8 cellular contexts compared by ENCODE assay signal in genomic region chr16:2980227-2981176, GRCh38. TPM values are rescaled to one million over a fixed set of nuclear protein-coding genes. Genes with fewer than 3 reads are reported as not detected.
DNase-seq lines count a peak whose midpoint lies in the region; ATAC-seq and TF ChIP-seq lines count a peak whose summit lies in the region.

Gene PKMYT1 (minus strand): TSS chr16:2980446. CDS start chr16:2979657, 789 bp downstream.

- H3K4me1 ChIP-seq in NT2/D1 (ENCODE audit: insufficient read depth, insufficient read length) (peaks cover 14% of the 10 kb centered on the region), endodermal cell (ENCODE audit: control insufficient read depth, insufficient read depth, low read length) (peaks cover 3% of the 10 kb centered on the region)

- peaks cover 25% of the 10 kb centered on the region for H3K4me1 Mint-ChIP-seq in endodermal cell

- H3K4me3 Mint-ChIP-seq in endodermal cell: peak within 1 kb of the TSS; percentile 77

- H3K9me3 Mint-ChIP-seq in endodermal cell: no peaks in the 10 kb centered on the region

- H3K27me3 ChIP-seq in NT2/D1 (ENCODE audit: insufficient read depth, insufficient read length) (no peaks in the 10 kb centered on the region), endodermal cell (ENCODE audit: control insufficient read depth, insufficient read depth, low read length, poor library complexity, severe bottlenecking) (no peaks in the 10 kb centered on the region)

- peaks cover 6% of the 10 kb centered on the region for H3K36me3 Mint-ChIP-seq in endodermal cell (ENCODE audit: low read depth)

- peak within 1 kb of the TSS; percentile 29 for H3K27ac ChIP-seq in endodermal cell (ENCODE audit: low read depth, low read length)

- no peak for TF ChIP-seq CTCF in endodermal cell (conservative IDR thresholded peaks at IDR 0.05)

- ATAC-seq in GM19468 (IDR thresholded peaks at IDR 0.05; ENCODE audit: extremely low read depth, unreplicated experiment): peak; percentile 72

- H3K9me3 ChIP-seq in NT2/D1 (ENCODE audit: insufficient read depth, low read length) (no peaks in the 10 kb centered on the region), endodermal cell (ENCODE audit: control insufficient read depth, low read length) (no peaks in the 10 kb centered on the region)

- H3K27ac Mint-ChIP-seq in endodermal cell: peak within 1 kb of the TSS; percentile 93

- WGBS in endodermal cell (ENCODE audit: insufficient coverage in 1 of 2, insufficient read length in 1 of 2), 2 experiments: 4 to 11% methylated on average over 45 to 91 of the region's 91 CpGs

- peaks cover 39% of the 10 kb centered on the region for H3K36me3 ChIP-seq in NT2/D1 (ENCODE audit: insufficient read depth, insufficient read length, low read length)
- H3K36me3 ChIP-seq in endodermal cell (ENCODE audit: control insufficient read depth, insufficient read depth, low read length): peaks cover 24% of the 10 kb centered on the region

- H3K9ac ChIP-seq in NT2/D1 (ENCODE audit: insufficient read length, low read depth) (peak within 1 kb of the TSS; percentile 100), endodermal cell (ENCODE audit: extremely low read depth, low read length, poor library complexity, severe bottlenecking) (peak within 1 kb of the TSS; percentile 67)

- DNase-seq in COLO668 (lab: John Stamatoyannopoulos, UW; ENCODE audit: unreplicated experiment) (peak; percentile 94), HS-27A (ENCODE audit: low read depth) (peak; percentile 47), NT2/D1 (ENCODE audit: low read depth, low spot score) (peak; percentile 76), endodermal cell (peak; percentile 95), mesenteric fat pad (ENCODE audit: low spot score) (peak; percentile 98)
- DNase-seq in activated CD8-positive, alpha-beta memory T cell treated with anti-CD3 and anti-CD28 coated beads, Interleukin-2, amount 50 U/mL, for 1 hour (ENCODE audit: extremely low read depth): peak; percentile 73
- peak; percentile 82 for DNase-seq in stimulated activated CD8-positive, alpha-beta memory T cell treated with anti-CD3 and anti-CD28 coated beads, Interleukin-15, amount 100 ng/mL, for 1 hour (ENCODE audit: low read depth)

- no peaks in the 10 kb centered on the region for H3K27me3 Mint-ChIP-seq in endodermal cell (ENCODE audit: insufficient read depth)

- peak within 1 kb of the TSS; percentile 95 for H3K4me3 ChIP-seq in NT2/D1 (ENCODE audit: insufficient read length, low read depth)
- H3K4me3 ChIP-seq in endodermal cell (ENCODE audit: low read length): peak within 1 kb of the TSS; percentile 85

RNA-seq across cellular contexts. Expression of gene PKMYT1, which starts in this region (rescaled TPM):
- total RNA-seq in endodermal cell (100 to 1,000 TPM in 1 of 2 donors, 10 to 100 TPM in 1; 88.5 to 101 TPM), mesenteric fat pad (0.58 TPM)
- polyA plus RNA-seq in endodermal cell (2013, experiment 1 of 2): 42.5 TPM
- 36.6 TPM for polyA plus RNA-seq in endodermal cell (2013, experiment 2 of 2)

Comparison
In these comparisons a context has a peak if more than half of its experiments do, and no peak if none do; other contexts are left out.
1. Peak in every context shown above with its lines: DNase-seq, ATAC-seq, H3K4me3 ChIP-seq and H3K27ac ChIP-seq.
2. RNA of gene PKMYT1 (total RNA-seq): 88.5 to 101 TPM in endodermal cell; 0.58 TPM in mesenteric fat pad (single experiment); every median in the first group is over 10 times any median in the second.
3. Peak in DNase-seq in mesenteric fat pad; RNA of the gene not detected or under 1 TPM.
4. DNase-seq: peak in every context shown above with its lines; median percentile 98 in mesenteric fat pad; 95 in endodermal cell; 94 in COLO668; 82 in stimulated activated CD8-positive, alpha-beta memory T cell treated with anti-CD3 and anti-CD28 coated beads, Interleukin-15, amount 100 ng/mL, for 1 hour; 76 in NT2/D1; 73 in activated CD8-positive, alpha-beta memory T cell treated with anti-CD3 and anti-CD28 coated beads, Interleukin-2, amount 50 U/mL, for 1 hour; 47 in HS-27A.